Comparison of ENCODE assay signal across 23 cellular contexts in genomic region chr13:113075711-113076110, GRCh38. TPM values are rescaled to one million over a fixed set of nuclear protein-coding genes. Genes with fewer than 3 reads are reported as not detected.
"Had no signal": no experiment of that assay in that cellular context is flagged by ENCODE, and none has a peak within 500 bp of the region (broad histone marks: within the 10 kb centered on the region; RNA-seq: fewer than 3 reads in every experiment).

No MANE protein-coding gene starts in this region.

- FAIRE-seq: astrocyte, keratinocyte had no signal

- H3K4me3 ChIP-seq: coronary artery, esophagus muscularis mucosa, gastrocnemius medialis, heart right ventricle, upper lobe of right lung had no signal

- H3K9ac ChIP-seq: SK-N-SH had no signal

- H3K27me3 Mint-ChIP-seq: central memory CD8-positive, alpha-beta T cell had no signal

- DNase-seq: activated CD4-positive, alpha-beta T cell treated with anti-CD3 and anti-CD28 coated beads for 1 hour; activated CD4-positive, alpha-beta T cell treated with anti-CD3 and anti-CD28 coated beads, Interleukin-2, amount 50 U/mL, for 1 hour; activated CD8-positive, alpha-beta T cell treated with anti-CD3 and anti-CD28 coated beads, Interleukin-2, amount 10 ng/mL, durations not matched to agents 7 days and 5 days; gastrocnemius medialis; heart right ventricle; midbrain; nucleus accumbens; retina; SK-N-SH; stimulated activated CD4-positive, alpha-beta T cell treated with anti-CD3 and anti-CD28 coated beads, Interleukin-4, amount 100 ng/mL, for 1 hour; stimulated activated naive CD4-positive, alpha-beta T cell treated with Interleukin-2 at 50 U/mL for 16 hours; upper lobe of right lung had no signal

- H3K27ac Mint-ChIP-seq: activated CD8-positive, alpha-beta T cell treated with anti-CD3 and anti-CD28 coated beads, Interleukin-2, amount 10 ng/mL, durations not matched to agents 7 days and 5 days; activated naive CD4-positive, alpha-beta T cell treated with anti-CD3 and anti-CD28 coated beads, Interleukin-2, amount 50 U/mL, for 72 hours; activated T-helper 1 cell treated with anti-CD3 and anti-CD28 coated beads, Interleukin-12 subunit alpha, Interleukin-12 subunit beta, Interleukin-2, Interleukin-4 antibody, amounts not matched to agents 30 ng/mL and 10 ng/mL and 1 ng/mL, durations not matched to agents 14 hours and 24 hours and 36 hours; nephron; T-helper 2 cell treated with Interferon-gamma antibody and Interleukin-4, amounts not matched to agents 5 μg/mL and 100 μg/mL, for 36 hours had no signal

- H3K9me3 ChIP-seq: gastrocnemius medialis, heart right ventricle, SK-N-SH, upper lobe of right lung had no signal

- ATAC-seq: activated CD8-positive, alpha-beta T cell treated with anti-CD3 and anti-CD28 coated beads, Interleukin-2, amount 10 ng/mL, durations not matched to agents 7 days and 5 days; activated naive CD4-positive, alpha-beta T cell treated with anti-CD3 and anti-CD28 coated beads, Interleukin-2, amount 50 U/mL, for 72 hours; gastrocnemius medialis; left lobe of liver had no signal

- H3K4me1 Mint-ChIP-seq: central memory CD8-positive, alpha-beta T cell had no signal

- H3K9me3 Mint-ChIP-seq: activated T-helper 1 cell treated with anti-CD3 and anti-CD28 coated beads, Interleukin-12 subunit alpha, Interleukin-12 subunit beta, Interleukin-2, Interleukin-4 antibody, amounts not matched to agents 30 ng/mL and 10 ng/mL and 1 ng/mL, durations not matched to agents 14 hours and 24 hours and 36 hours; central memory CD8-positive, alpha-beta T cell; T-helper 2 cell treated with Interferon-gamma antibody and Interleukin-4, amounts not matched to agents 5 μg/mL and 100 μg/mL, for 36 hours had no signal

- H3K36me3 ChIP-seq: gastrocnemius medialis, upper lobe of right lung had no signal

- H3K4me3 Mint-ChIP-seq: activated CD8-positive, alpha-beta T cell treated with anti-CD3 and anti-CD28 coated beads, Interleukin-2, amount 10 ng/mL, durations not matched to agents 7 days and 5 days; activated T-helper 1 cell treated with anti-CD3 and anti-CD28 coated beads, Interleukin-12 subunit alpha, Interleukin-12 subunit beta, Interleukin-2, Interleukin-4 antibody, amounts not matched to agents 30 ng/mL and 10 ng/mL and 1 ng/mL, durations not matched to agents 14 hours and 24 hours and 36 hours; central memory CD8-positive, alpha-beta T cell; nephron; T-helper 2 cell treated with Interferon-gamma antibody and Interleukin-4, amounts not matched to agents 5 μg/mL and 100 μg/mL, for 36 hours had no signal

- H3K27ac ChIP-seq: coronary artery, esophagus muscularis mucosa, gastrocnemius medialis, heart right ventricle, upper lobe of right lung, VCaP had no signal

- H3K4me1 ChIP-seq: esophagus muscularis mucosa, gastrocnemius medialis, upper lobe of right lung had no signal

- H3K4me2 ChIP-seq: SK-N-SH had no signal

- H3K27me3 ChIP-seq: heart right ventricle, upper lobe of right lung had no signal

RNA-seq across cellular contexts. Expression of gene F7, which starts 29.9 kb away (rescaled TPM):
- total RNA-seq: activated CD8-positive, alpha-beta T cell treated with anti-CD3 and anti-CD28 coated beads, Interleukin-2, amount 10 ng/mL, durations not matched to agents 7 days and 5 days; activated naive CD4-positive, alpha-beta T cell treated with anti-CD3 and anti-CD28 coated beads, Interleukin-2, amount 50 U/mL, for 72 hours; activated T-helper 1 cell treated with anti-CD3 and anti-CD28 coated beads, Interleukin-12 subunit alpha, Interleukin-12 subunit beta, Interleukin-2, Interleukin-4 antibody, amounts not matched to agents 30 ng/mL and 10 ng/mL and 1 ng/mL, durations not matched to agents 14 hours and 24 hours and 36 hours; astrocyte had no signal
- polyA plus RNA-seq: keratinocyte, SK-N-SH had no signal

RNA-seq across cellular contexts. Expression of gene F10, which starts 46.9 kb away (rescaled TPM):
- total RNA-seq: activated CD8-positive, alpha-beta T cell treated with anti-CD3 and anti-CD28 coated beads, Interleukin-2, amount 10 ng/mL, durations not matched to agents 7 days and 5 days; activated naive CD4-positive, alpha-beta T cell treated with anti-CD3 and anti-CD28 coated beads, Interleukin-2, amount 50 U/mL, for 72 hours; activated T-helper 1 cell treated with anti-CD3 and anti-CD28 coated beads, Interleukin-12 subunit alpha, Interleukin-12 subunit beta, Interleukin-2, Interleukin-4 antibody, amounts not matched to agents 30 ng/mL and 10 ng/mL and 1 ng/mL, durations not matched to agents 14 hours and 24 hours and 36 hours had no signal
- polyA plus RNA-seq: keratinocyte had no signal
